Comparison of ENCODE assay signal across 12 cellular contexts in the genomic region with DNA sequence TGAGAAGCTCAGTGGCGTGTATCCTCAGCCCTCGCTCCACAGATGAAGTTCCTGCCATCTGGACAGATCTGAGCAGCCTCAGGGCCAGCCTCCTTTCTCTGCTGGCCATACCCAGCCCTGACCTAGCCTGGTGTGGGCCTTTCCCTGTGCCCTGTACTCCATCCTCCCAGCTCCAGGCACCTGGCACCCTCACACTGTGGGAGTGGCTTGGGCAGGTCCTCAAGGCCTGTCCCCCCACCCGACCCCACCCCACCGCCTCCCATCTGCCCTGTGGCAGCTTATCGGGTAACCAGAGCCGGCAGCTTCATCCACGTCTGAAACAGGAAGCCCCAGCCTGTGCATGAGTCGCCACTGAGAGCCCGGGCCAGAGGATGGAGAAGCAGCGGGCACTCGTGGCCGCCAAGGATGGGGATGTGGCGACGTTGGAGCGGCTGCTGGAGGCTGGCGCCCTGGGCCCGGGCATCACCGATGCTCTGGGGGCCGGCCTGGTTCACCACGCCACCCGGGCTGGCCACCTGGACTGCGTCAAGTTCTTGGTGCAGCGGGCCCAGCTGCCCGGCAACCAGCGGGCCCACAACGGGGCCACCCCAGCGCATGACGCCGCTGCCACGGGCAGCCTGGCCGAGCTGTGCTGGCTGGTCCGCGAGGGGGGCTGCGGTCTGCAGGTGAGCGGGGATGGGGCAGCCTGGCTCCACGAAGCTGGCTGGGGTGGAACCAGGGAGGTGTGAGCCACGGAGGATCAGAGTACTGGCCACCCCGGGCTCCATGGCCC. TPM values are rescaled to one million over a fixed set of nuclear protein-coding genes. Genes with fewer than 3 reads are reported as not detected.
DNase-seq lines count a peak whose midpoint lies in the region; ATAC-seq and TF ChIP-seq lines count a peak whose summit lies in the region.
"Had no signal": no experiment of that assay in that cellular context is flagged by ENCODE, and none has a peak within 500 bp of the region (broad histone marks: within the 10 kb centered on the region; RNA-seq: fewer than 3 reads in every experiment).

Gene ESPNL, plus strand, starts transcription at position 292 of the 772 bp plus-strand sequence. Its CDS starts 80 bp downstream, at position 372.

- no peak within 1 kb of the TSS for H3K4me3 Mint-ChIP-seq in stimulated activated naive CD8-positive, alpha-beta T cell treated with anti-CD3 and anti-CD28 coated beads, Interleukin-15, Interleukin-2, amounts not matched to agents 100 ng/mL and 50 ng/mL, for 24 hours

- WGBS in transverse colon (ENCODE audit: low coverage in 1 of 2), 2 donors = 87% methylated on average over 33 of the region's 38 CpGs; no CpG with 5 or more reads in 1 of the 2 donors

- H3K9me3 Mint-ChIP-seq in stimulated activated naive CD8-positive, alpha-beta T cell treated with anti-CD3 and anti-CD28 coated beads, Interleukin-15, Interleukin-2, amounts not matched to agents 100 ng/mL and 50 ng/mL, for 24 hours = no peaks in the 10 kb centered on the region

- peak within 1 kb of the TSS; percentile 46 for H3K27ac Mint-ChIP-seq in stimulated activated naive CD8-positive, alpha-beta T cell treated with anti-CD3 and anti-CD28 coated beads, Interleukin-15, Interleukin-2, amounts not matched to agents 100 ng/mL and 50 ng/mL, for 24 hours

- ATAC-seq in stimulated activated naive CD8-positive, alpha-beta T cell treated with anti-CD3 and anti-CD28 coated beads, Interleukin-15, Interleukin-2, amounts not matched to agents 100 U/mL and 50 U/mL, for 24 hours = no peak
- no peak for ATAC-seq in RWPE2 (ENCODE audit: low read depth)
- ATAC-seq in HG03196 (IDR thresholded peaks at IDR 0.05; ENCODE audit: unreplicated experiment) = no peak
- ATAC-seq in GM21529 (IDR thresholded peaks at IDR 0.05; ENCODE audit: unreplicated experiment) = no peak

- H3K36me3 ChIP-seq in RWPE2 (ENCODE audit: low read depth) = no peaks in the 10 kb centered on the region
- no peaks in the 10 kb centered on the region for H3K36me3 ChIP-seq in transverse colon

- TF ChIP-seq CTCF in RWPE2 (IDR thresholded peaks at IDR 0.05; ENCODE audit: poor library complexity, severe bottlenecking) (no peak), transverse colon (IDR thresholded peaks at IDR 0.05) (no peak)

- H3K27ac ChIP-seq in RWPE2 (ENCODE audit: poor library complexity, severe bottlenecking) = no peak within 1 kb of the TSS
- H3K27ac ChIP-seq in transverse colon = peak within 1 kb of the TSS in 2 of 4 donors; percentile 77 to 79

- peaks cover 11% of the 10 kb centered on the region for H3K36me3 Mint-ChIP-seq in stimulated activated naive CD8-positive, alpha-beta T cell treated with anti-CD3 and anti-CD28 coated beads, Interleukin-15, Interleukin-2, amounts not matched to agents 100 ng/mL and 50 ng/mL, for 24 hours (ENCODE audit: low read depth)

- H3K4me1 Mint-ChIP-seq in stimulated activated naive CD8-positive, alpha-beta T cell treated with anti-CD3 and anti-CD28 coated beads, Interleukin-15, Interleukin-2, amounts not matched to agents 100 ng/mL and 50 ng/mL, for 24 hours (ENCODE audit: low read depth) = peaks cover 11% of the 10 kb centered on the region

- in situ Hi-C loops in transverse colon (cut with MboI; ENCODE audit: low pct_ligation_motif_present in 1 of 4, low pct_unique_long_range_greater_than_20kb in 1 of 4, low sequenced_read_pairs in 3 of 4) = no loop called here

- intact Hi-C loops in transverse colon (cut with DNase I; ENCODE audit: low total_unique reads) = no loop called here

- no peaks in the 10 kb centered on the region for H3K27me3 Mint-ChIP-seq in stimulated activated naive CD8-positive, alpha-beta T cell treated with anti-CD3 and anti-CD28 coated beads, Interleukin-15, Interleukin-2, amounts not matched to agents 100 ng/mL and 50 ng/mL, for 24 hours

- H3K9me3 ChIP-seq in RWPE2 (ENCODE audit: severe bottlenecking) (no peaks in the 10 kb centered on the region), transverse colon (no peaks in the 10 kb centered on the region)

- TF ChIP-seq EP300 in transverse colon (IDR thresholded peaks at IDR 0.05; ENCODE audit: low read depth) = no peak

- no peaks in the 10 kb centered on the region for H3K4me1 ChIP-seq in RWPE2 (ENCODE audit: insufficient read depth, poor library complexity, severe bottlenecking)
- H3K4me1 ChIP-seq in transverse colon = peaks cover 0 to 12% (median 0%) of the 10 kb centered on the region in 4 donors

- no peak for TF ChIP-seq POLR2A in transverse colon (IDR thresholded peaks at IDR 0.05)

- H3K4me3 ChIP-seq in RWPE2 (ENCODE audit: severe bottlenecking) = no peak within 1 kb of the TSS
- H3K4me3 ChIP-seq in transverse colon = no peak within 1 kb of the TSS

- H3K27me3 ChIP-seq in RWPE2 (ENCODE audit: insufficient read depth, poor library complexity, severe bottlenecking) (no peaks in the 10 kb centered on the region), transverse colon (no peaks in the 10 kb centered on the region)

- no peak for DNase-seq in stimulated activated naive CD8-positive, alpha-beta T cell treated with anti-CD3 and anti-CD28 coated beads, Interleukin-15, Interleukin-2, amounts not matched to agents 100 U/mL and 50 U/mL, for 24 hours
- DNase-seq in RWPE2 (ENCODE audit: low spot score) (peak; percentile 52), islet precursor cell (peak; percentile 54), transverse colon (no peak), cerebellar cortex (ENCODE audit: low spot score) (no peak)
- DNase-seq: midbrain; NCI-H187 treated with DMSO at 0.1 percent for 48 hours; stimulated activated CD4-positive, alpha-beta T cell treated with anti-CD3 and anti-CD28 coated beads, Interleukin-1b, Interleukin-23, amount 100 ng/mL, for 48 hours; trophoblast cell had no signal

RNA-seq across cellular contexts. Expression of gene ESPNL, which starts in this region (rescaled TPM):
- total RNA-seq in transverse colon = 1 to 10 TPM in 2 of 4 donors, under 1 TPM in 2; 0.14 to 4.4 (median 0.72) TPM

Comparison
In these comparisons a context has a peak if more than half of its experiments do, and no peak if none do; other contexts are left out.
1. DNase-seq: peak in RWPE2 (single experiment) and islet precursor cell (single experiment); none in stimulated activated naive CD8-positive, alpha-beta T cell treated with anti-CD3 and anti-CD28 coated beads, Interleukin-15, Interleukin-2, amounts not matched to agents 100 U/mL and 50 U/mL, for 24 hours (single experiment), transverse colon (single experiment) and cerebellar cortex (single experiment).